In genomic region chr6:39441986-39442385, GRCh38 we compare ENCODE assay signal across 18 cellular contexts.
"Had no signal": no experiment of that assay in that cellular context is flagged by ENCODE, and none has a peak within 500 bp of the region (broad histone marks: within the 10 kb centered on the region; RNA-seq: fewer than 3 reads in every experiment).

No MANE protein-coding gene starts in this region.

- H3K27ac ChIP-seq: RWPE1 had no signal

- ATAC-seq: HepG2, T-cell had no signal

- H3K36me3 ChIP-seq: MG63 had no signal

- H3K9me3 ChIP-seq: MG63, SK-N-SH had no signal

- FAIRE-seq: HepG2, RCC 7860 had no signal

- H3K4me3 ChIP-seq: MG63 had no signal

- H3K27me3 ChIP-seq: MG63 had no signal

- DNase-seq: IMR-90, Karpas-422, KG1, MG63, NCI-H1092, NCI-H1105 treated with DMSO at 0.1 percent for 48 hours, NCI-H1417 treated with DMSO at 0.1 percent for 48 hours, NCI-H187, NCI-H2029, NCI-H2081 treated with DMSO at 0.1 percent for 48 hours, NCI-H526 treated with DMSO at 0.1 percent for 48 hours, SHP77, SK-N-SH, SW 1271, T-cell had no signal
